Comparison of ENCODE assay signal across 9 cellular contexts in genomic region chr4:80610845-80611244, GRCh38.
A peak's percentile ranks its signal among the peaks of the same experiment; 100 is the strongest.
DNase-seq lines count a peak whose midpoint lies in the region; ATAC-seq, FAIRE-seq and TF ChIP-seq lines count a peak whose summit lies in the region.
"Had no signal": no experiment of that assay in that cellular context is flagged by ENCODE, and none has a peak within 500 bp of the region (broad histone marks: within the 10 kb centered on the region; RNA-seq: fewer than 3 reads in every experiment).

No MANE protein-coding gene starts in this region.

- CTCF ChIA-PET in RWPE1 (lab: Yijun Ruan, JAX) (interaction anchor here (0.6 kb wide), 1 partner anchor 10 kb away, joined by 3 read pairs; no protein-coding TSS in a partner anchor), A673 (lab: Charles Lee) (no interaction called here)

- H3K27ac ChIP-seq in SJCRH30 (no peak overlapping the region), psoas muscle (no peak overlapping the region), RWPE1 (no peak overlapping the region), A673 (ENCODE audit: low read depth, low read length, poor library complexity, severe bottlenecking) (no peak overlapping the region)

- TF ChIP-seq CTCF in psoas muscle (IDR thresholded peaks at IDR 0.05) (no peak), RWPE1 (conservative IDR thresholded peaks at IDR 0.05; ENCODE audit: low read depth) (no peak), A673 (conservative IDR thresholded peaks at IDR 0.05; ENCODE audit: low read depth, low read length) (no peak)

- H3K36me3 ChIP-seq in SJCRH30 = no peaks in the 10 kb centered on the region
- H3K36me3 ChIP-seq in psoas muscle (ENCODE audit: insufficient read depth in 1 of 2, low read depth in 1 of 2) = no peaks in the 10 kb centered on the region
- no peaks in the 10 kb centered on the region for H3K36me3 ChIP-seq in A673 (ENCODE audit: insufficient read depth, low read length, poor library complexity, severe bottlenecking)

- no peaks in the 10 kb centered on the region for H3K9me3 ChIP-seq in SJCRH30 (replicated peaks)
- H3K9me3 ChIP-seq in psoas muscle = no peaks in the 10 kb centered on the region
- H3K9me3 ChIP-seq in A673 (ENCODE audit: low read depth, low read length, poor library complexity, severe bottlenecking) = no peaks in the 10 kb centered on the region

- H3K27me3 ChIP-seq in SJCRH30 (no peaks in the 10 kb centered on the region), psoas muscle (ENCODE audit: insufficient read depth in 3 of 3, low read length in 2 of 3) (no peaks in the 10 kb centered on the region), A673 (replicated peaks; ENCODE audit: insufficient read depth, low read depth, low read length, poor library complexity) (peaks cover 3% of the 10 kb centered on the region)

- FAIRE-seq in urothelium cell line (lab: Jason Lieb, UNC) = no peak
- FAIRE-seq: keratinocyte had no signal

- H3K4me3 ChIP-seq in SJCRH30 (no peak overlapping the region), psoas muscle (no peak overlapping the region), A673 (ENCODE audit: low read depth, low read length, poor library complexity, severe bottlenecking) (no peak overlapping the region)

- POLR2A ChIA-PET in RWPE1 (lab: Yijun Ruan, JAX; ENCODE audit: low non-redundant PET) (no interaction called here), A673 (lab: Charles Lee; ENCODE audit: low non-redundant PET) (no interaction called here)

- H3K4me1 ChIP-seq in SJCRH30 (peaks cover 14% of the 10 kb centered on the region), psoas muscle (no peaks in the 10 kb centered on the region), A673 (ENCODE audit: insufficient read depth, low read length, poor library complexity, severe bottlenecking) (no peaks in the 10 kb centered on the region)

- WGBS in psoas muscle, 3 donors = 4 to 12% (median 6%) methylated on average over 2 of the region's 2 CpGs

- DNase-seq in NCI-H345 (lab: John Stamatoyannopoulos, UW) (peak; percentile 18), NCI-H345 treated with DMSO at 0.1 percent for 48 hours (lab: John Stamatoyannopoulos, UW; ENCODE audit: unreplicated experiment) (no peak), SJCRH30 (peak; percentile 53 to 84), urothelium cell line (ENCODE audit: low spot score) (peak; percentile 27), psoas muscle (no peak), RWPE1 (ENCODE audit: low spot score) (no peak), A673 (ENCODE audit: low spot score) (no peak)

- intact Hi-C loops in psoas muscle (cut with DNase I) = no loop called here
- intact Hi-C loops in A673 (cut with micrococcal nuclease; ENCODE audit: unreplicated experiment) = no loop called here

- peak; percentile 78 for ATAC-seq in HG03045 (IDR thresholded peaks at IDR 0.05; ENCODE audit: unreplicated experiment)
- no peak for ATAC-seq in psoas muscle

- no TSS peak for BruUV-seq in A673 (replicated peaks; lab: Mats Ljungman, UMichigan)

Comparison
In these comparisons a context has a peak if more than half of its experiments do, and no peak if none do; other contexts are left out.
1. DNase-seq: peak in NCI-H345 (single experiment), SJCRH30 (2 of 2) and urothelium cell line (single experiment); none in NCI-H345 treated with DMSO at 0.1 percent for 48 hours (single experiment), psoas muscle (0 of 2), RWPE1 (single experiment) and A673 (single experiment).